ENCODE assay signal across 15 cellular contexts in genomic region chr15:92619380-92620101, GRCh38. TPM values are rescaled to one million over a fixed set of nuclear protein-coding genes. Genes with fewer than 3 reads are reported as not detected.
DNase-seq lines count a peak whose midpoint lies in the region; ATAC-seq, FAIRE-seq and TF ChIP-seq lines count a peak whose summit lies in the region.
"Had no signal": no experiment of that assay in that cellular context is flagged by ENCODE, and none has a peak within 500 bp of the region (broad histone marks: within the 10 kb centered on the region; RNA-seq: fewer than 3 reads in every experiment).

No MANE protein-coding gene starts in this region.

- no peak overlapping the region for H4K8ac ChIP-seq in H1 (ENCODE audit: extremely low read depth, insufficient read depth, low read length)

- H4K5ac ChIP-seq in H1 (ENCODE audit: insufficient read length, low read depth, low read length) = no peak overlapping the region

- no peak overlapping the region for H2BK5ac ChIP-seq in H1 (ENCODE audit: low read depth, low read length)

- no peak overlapping the region for H3K56ac ChIP-seq in H1 (replicated peaks; ENCODE audit: insufficient read length, low read depth, low read length)

- WGBS in H1 (ENCODE audit: extremely low coverage in 1 of 2, insufficient coverage in 1 of 2, insufficient read length in 1 of 2, insufficient replicate concordance in 2 of 2, low coverage in 1 of 2, low lambda C conversion rate in 2 of 2, missing lambda C conversion rate in 1 of 2), 2 experiments = 100% methylated on average over 3 of the region's 4 CpGs; no CpG with 5 or more reads in 1 of the 2 experiments
- WGBS in thyroid gland, 2 donors = 74% methylated on average over 4 of the region's 4 CpGs

- no peaks in the 10 kb centered on the region for H3K27me3 Mint-ChIP-seq in mesothelial cell of epicardium (ENCODE audit: low read depth)
- peaks cover 5% of the 10 kb centered on the region for H3K27me3 Mint-ChIP-seq in activated CD8-positive, alpha-beta memory T cell treated with anti-CD3 and anti-CD28 coated beads, Interleukin-2, amount 10 ng/mL, durations not matched to agents 7 days and 5 days
- H3K27me3 Mint-ChIP-seq: activated CD4-positive, alpha-beta T cell treated with anti-CD3 and anti-CD28 coated beads, Interleukin-2, amount 10 ng/mL, durations not matched to agents 24 days and 14 days had no signal

- no peak overlapping the region for H2AFZ ChIP-seq in H1 (ENCODE audit: low read length)

- no peak overlapping the region for H2BK15ac ChIP-seq in H1 (ENCODE audit: low read length)

- H2BK120ac ChIP-seq in H1 (replicated peaks; ENCODE audit: low read depth, low read length) = no peak overlapping the region

- no peak for ATAC-seq in activated CD8-positive, alpha-beta memory T cell treated with anti-CD3 and anti-CD28 coated beads, Interleukin-2, amount 10 ng/mL, durations not matched to agents 7 days and 5 days
- no peak for ATAC-seq in stimulated activated naive CD8-positive, alpha-beta T cell treated with anti-CD3 and anti-CD28 coated beads, Interleukin-15, Interleukin-2, amounts not matched to agents 100 U/mL and 50 U/mL, for 24 hours
- ATAC-seq: SK-N-SH treated with all-trans-retinoic acid at 6 μM for 48 hours had no signal

- no peak overlapping the region for H3K4me2 ChIP-seq in H1 (ENCODE audit: insufficient read depth in 1 of 2, low read depth in 2 of 2, low read length in 2 of 2)

- no peak overlapping the region for H3K4me3 Mint-ChIP-seq in mesothelial cell of epicardium
- no peak overlapping the region for H3K4me3 Mint-ChIP-seq in activated CD8-positive, alpha-beta memory T cell treated with anti-CD3 and anti-CD28 coated beads, Interleukin-2, amount 10 ng/mL, durations not matched to agents 7 days and 5 days
- H3K4me3 Mint-ChIP-seq: activated CD4-positive, alpha-beta T cell treated with anti-CD3 and anti-CD28 coated beads, Interleukin-2, amount 10 ng/mL, durations not matched to agents 24 days and 14 days had no signal

- H3K23me2 ChIP-seq in H1 (ENCODE audit: low read depth, low read length) = no peaks in the 10 kb centered on the region

- H3K9me3 ChIP-seq in H1 (ENCODE audit: insufficient read depth in 2 of 2, low read depth in 1 of 2, low read length in 1 of 2) (no peaks in the 10 kb centered on the region), thyroid gland (no peaks in the 10 kb centered on the region)

- H3K18ac ChIP-seq in H1 (ENCODE audit: extremely low read depth, low read length) = no peak overlapping the region

- TF ChIP-seq EP300 in H1 (IDR thresholded peaks at IDR 0.05; ENCODE audit: borderline replicate concordance in 1 of 2, low read depth in 2 of 2, low read length in 2 of 2) = no peak

- H3K27me3 ChIP-seq in H1 (replicated peaks in 1 of 4; ENCODE audit: control insufficient read depth in 3 of 4, extremely low read depth in 1 of 4, insufficient read depth in 3 of 4, low read length in 3 of 4) = no peaks in the 10 kb centered on the region
- no peaks in the 10 kb centered on the region for H3K27me3 ChIP-seq in thyroid gland

- peaks cover 0 to 12% (median 3%) of the 10 kb centered on the region in 4 experiments; a peak in 3 of 7 replicates for H3K4me1 ChIP-seq in H1 (replicated peaks in 1 of 4; ENCODE audit: control insufficient read depth in 3 of 4, insufficient read depth in 4 of 4, low read length in 3 of 4)
- H3K4me1 ChIP-seq in thyroid gland = peaks cover 57 to 70% of the 10 kb centered on the region in 2 donors

- H4K91ac ChIP-seq in H1 (replicated peaks; ENCODE audit: insufficient read length, low read length) = no peak overlapping the region

- TF ChIP-seq RAD21 in H1 (IDR thresholded peaks at IDR 0.05 in 1 of 2, conservative IDR thresholded peaks at IDR 0.05 in 1 of 2; ENCODE audit: low read depth in 2 of 2, low read length in 2 of 2) = no peak

- POLR2A ChIA-PET in H1 (lab: Charles Lee; ENCODE audit: partially characterized antibody) = interaction anchor here (1.0 kb wide), 1 partner anchor 28 kb away, joined by 3 read pairs; no protein-coding TSS in a partner anchor

- H3K36me3 ChIP-seq in H1 (ENCODE audit: control insufficient read depth in 2 of 4, insufficient read depth in 4 of 4, low read length in 3 of 4) (no peaks in the 10 kb centered on the region), thyroid gland (peaks cover 0 to 3% of the 10 kb centered on the region in 2 donors)

- peak overlapping the region; percentile 64 for H3K27ac Mint-ChIP-seq in mesothelial cell of epicardium
- H3K27ac Mint-ChIP-seq in activated CD8-positive, alpha-beta memory T cell treated with anti-CD3 and anti-CD28 coated beads, Interleukin-2, amount 10 ng/mL, durations not matched to agents 7 days and 5 days = no peak overlapping the region
- H3K27ac Mint-ChIP-seq: activated CD4-positive, alpha-beta T cell treated with anti-CD3 and anti-CD28 coated beads, Interleukin-2, amount 10 ng/mL, durations not matched to agents 24 days and 14 days had no signal

- H3K4me1 Mint-ChIP-seq in mesothelial cell of epicardium = peaks cover 24% of the 10 kb centered on the region
- H3K4me1 Mint-ChIP-seq in activated CD8-positive, alpha-beta memory T cell treated with anti-CD3 and anti-CD28 coated beads, Interleukin-2, amount 10 ng/mL, durations not matched to agents 7 days and 5 days = peaks cover 4% of the 10 kb centered on the region

- TF ChIP-seq POLR2A in H1 (IDR thresholded peaks at IDR 0.05; ENCODE audit: control extremely low read depth in 1 of 2, low read depth in 2 of 2, low read length in 2 of 2) (no peak), thyroid gland (IDR thresholded peaks at IDR 0.05) (no peak)

- peaks cover 5% of the 10 kb centered on the region for H3K36me3 Mint-ChIP-seq in mesothelial cell of epicardium
- no peaks in the 10 kb centered on the region for H3K36me3 Mint-ChIP-seq in activated CD8-positive, alpha-beta memory T cell treated with anti-CD3 and anti-CD28 coated beads, Interleukin-2, amount 10 ng/mL, durations not matched to agents 7 days and 5 days

- H3K27ac ChIP-seq in H1 (ENCODE audit: low read depth, low read length) (no peak overlapping the region), thyroid gland (peak overlapping the region; percentile 84 to 88 (median 88))

- H2BK20ac ChIP-seq in H1 (ENCODE audit: low read length) = no peak overlapping the region

- CTCF ChIA-PET in H1 (lab: Charles Lee; ENCODE audit: partially characterized antibody) = interaction anchor here (0.6 to 1.5 kb wide), 5 partner anchors 10 to 1071 kb away, joined by 3 to 4 read pairs (median 3); no protein-coding TSS in a partner anchor
- CTCF ChIA-PET in activated CD8-positive, alpha-beta memory T cell treated with anti-CD3 and anti-CD28 coated beads, Interleukin-2, amount 10 ng/mL, durations not matched to agents 7 days and 5 days (lab: Charles Lee) = no interaction called here

- H3K9ac ChIP-seq in H1 (replicated peaks in 1 of 4; ENCODE audit: extremely low read depth in 1 of 4, low read depth in 3 of 4, low read length in 3 of 4) = no peak overlapping the region

- H3K4ac ChIP-seq in H1 (replicated peaks; ENCODE audit: insufficient read length, low read depth, low read length) = no peak overlapping the region

- TF ChIP-seq CTCF in H1 (IDR thresholded peaks at IDR 0.05; ENCODE audit: control extremely low read depth in 1 of 3, insufficient read depth in 1 of 3, low read depth in 1 of 3, low read length in 3 of 3) = no peak
- TF ChIP-seq CTCF in mesothelial cell of epicardium (IDR thresholded peaks at IDR 0.05; ENCODE audit: unreplicated experiment) = no peak
- TF ChIP-seq CTCF in thyroid gland (IDR thresholded peaks at IDR 0.05) = no peak
- TF ChIP-seq CTCF in GM10266 (IDR thresholded peaks at IDR 0.05; ENCODE audit: control insufficient read depth, insufficient read depth, low read depth, missing control alignments) = no peak

- DNase-seq in M059J (ENCODE audit: low read depth) (peak; percentile 65), H1 (ENCODE audit: low read depth in 1 of 2, low spot score in 2 of 2) (no peak), mesothelial cell of epicardium (ENCODE audit: low spot score in 2 of 2, unreplicated experiment in 2 of 2) (no peak), thyroid gland (peak in 1 of 2 donors; percentile 42), GM10266 (ENCODE audit: extremely low spot score) (no peak)
- no peak for DNase-seq in activated CD8-positive, alpha-beta memory T cell treated with anti-CD3 and anti-CD28 coated beads, Interleukin-2, amount 10 ng/mL, durations not matched to agents 7 days and 5 days
- DNase-seq in stimulated activated naive CD8-positive, alpha-beta T cell treated with anti-CD3 and anti-CD28 coated beads, Interleukin-15, Interleukin-2, amounts not matched to agents 100 U/mL and 50 U/mL, for 24 hours = no peak
- DNase-seq: activated CD4-positive, alpha-beta T cell treated with anti-CD3 and anti-CD28 coated beads, Interleukin-2, amount 10 ng/mL, durations not matched to agents 24 days and 14 days; effector CD8-positive, alpha-beta T cell; NCI-H1417 treated with DMSO at 0.1 percent for 48 hours; NCI-H82; occipital lobe; stimulated activated CD4-positive, alpha-beta T cell treated with anti-CD3 and anti-CD28 coated beads, Interleukin-4, amount 100 ng/mL, for 4 hours; trophoblast cell had no signal

- no peaks in the 10 kb centered on the region for H4K20me1 ChIP-seq in H1 (replicated peaks in 1 of 2; ENCODE audit: control insufficient read depth in 1 of 2, insufficient read depth in 2 of 2, low read length in 2 of 2)

- H2BK12ac ChIP-seq in H1 (ENCODE audit: low read depth, low read length) = no peak overlapping the region

- intact Hi-C loops in thyroid gland (cut with DNase I) = no loop called here

- no peak overlapping the region for H3K14ac ChIP-seq in H1 (ENCODE audit: insufficient read length)

- no peaks in the 10 kb centered on the region for H3K79me1 ChIP-seq in H1 (ENCODE audit: low read depth, low read length)

- H2AK5ac ChIP-seq in H1 (ENCODE audit: low read depth, low read length) = no peak overlapping the region

- no peak overlapping the region for H3K23ac ChIP-seq in H1 (ENCODE audit: insufficient read length)

- no peaks in the 10 kb centered on the region for H3K79me2 ChIP-seq in H1 (ENCODE audit: control insufficient read depth in 1 of 2, insufficient read depth in 2 of 2, low read length in 2 of 2)

- FAIRE-seq in H1 (lab: Jason Lieb, UNC) = no peak

- H3K9me3 Mint-ChIP-seq in mesothelial cell of epicardium = no peaks in the 10 kb centered on the region
- H3K9me3 Mint-ChIP-seq in activated CD8-positive, alpha-beta memory T cell treated with anti-CD3 and anti-CD28 coated beads, Interleukin-2, amount 10 ng/mL, durations not matched to agents 7 days and 5 days (ENCODE audit: low read depth) = no peaks in the 10 kb centered on the region
- H3K9me3 Mint-ChIP-seq: activated CD4-positive, alpha-beta T cell treated with anti-CD3 and anti-CD28 coated beads, Interleukin-2, amount 10 ng/mL, durations not matched to agents 24 days and 14 days had no signal

- H3K4me3 ChIP-seq in H1 (ENCODE audit: extremely low read depth in 1 of 4, insufficient read depth in 2 of 4, low read depth in 3 of 4, low read length in 4 of 4) (no peak overlapping the region), thyroid gland (replicated peaks in 1 of 3) (no peak overlapping the region)

RNA-seq across cellular contexts. Expression of gene FAM174B, which starts 36.0 kb away (rescaled TPM):
- 19.9 and 20.1 TPM in 2 replicates for total RNA-seq in M059J (2014; rRNA removed; shearing (Covaris generic))
- total RNA-seq in H1 (2021; fragmentation: NEBNext Ultra II Directional; extraction: Animal tissue kit (Norgen Biotek cat#: 25700)) = 35.2 and 35.3 TPM in 2 replicates
- 9.3 and 10.1 TPM in 2 replicates for polyA plus RNA-seq in H1 (2011; rRNA removed)
- polyA plus RNA-seq in H1 (2011; cell fraction: cytosol; rRNA removed) = 9.7 TPM
- 13.4 TPM for polyA plus RNA-seq in H1 (2011; cell fraction: nucleus; rRNA removed)
- polyA plus RNA-seq in H1 (2012, experiment 1 of 2) = 21.5 to 31.3 TPM (median 28.3 TPM) in 4 replicates
- 15.9 TPM for polyA plus RNA-seq in H1 (2012, experiment 2 of 2)
- polyA plus RNA-seq in H1 (2013, experiment 1 of 2) = 20.3 TPM
- 27.1 TPM for polyA plus RNA-seq in H1 (2013, experiment 2 of 2)
- 24.5 and 32.5 TPM in 2 replicates for polyA minus RNA-seq in H1 (2011; rRNA and poly(A)+ RNA removed)
- 16.4 TPM for polyA minus RNA-seq in H1 (2011; cell fraction: cytosol; rRNA and poly(A)+ RNA removed)
- polyA minus RNA-seq in H1 (2011; cell fraction: nucleus; rRNA and poly(A)+ RNA removed) = 13.8 TPM
- 18.8 to 20.7 TPM (median 19.1 TPM) in 3 replicates for total RNA-seq in mesothelial cell of epicardium
- 10 to 100 TPM; 51.9 to 69.4 (median 61.4) TPM for total RNA-seq in thyroid gland
- 1 to 10 TPM; 1.8 to 3.3 TPM for total RNA-seq in activated CD8-positive, alpha-beta memory T cell treated with anti-CD3 and anti-CD28 coated beads, Interleukin-2, amount 10 ng/mL, durations not matched to agents 7 days and 5 days
